In genomic region chr7:29192284-29192683, GRCh38 we compare ENCODE assay signal across 18 cellular contexts. TPM values are rescaled to one million over a fixed set of nuclear protein-coding genes. Genes with fewer than 3 reads are reported as not detected.
DNase-seq lines count a peak whose midpoint lies in the region; ATAC-seq, FAIRE-seq and TF ChIP-seq lines count a peak whose summit lies in the region.
"Had no signal": no experiment of that assay in that cellular context is flagged by ENCODE, and none has a peak within 500 bp of the region (broad histone marks: within the 10 kb centered on the region; RNA-seq: fewer than 3 reads in every experiment).

No MANE protein-coding gene starts in this region.

- H3K9me3 ChIP-seq in PC-9 (ENCODE audit: insufficient read depth, low read depth) (no peaks in the 10 kb centered on the region), keratinocyte (ENCODE audit: control insufficient read depth, low read depth, low read length) (no peaks in the 10 kb centered on the region)

- peaks cover 27% of the 10 kb centered on the region for H3K27me3 Mint-ChIP-seq in activated naive CD8-positive, alpha-beta T cell
- H3K27me3 Mint-ChIP-seq in activated naive CD8-positive, alpha-beta T cell treated with anti-CD3 and anti-CD28 coated beads, Interleukin-2, amount 50 U/mL, for 24 hours: peaks cover 55% of the 10 kb centered on the region
- peaks cover 11% of the 10 kb centered on the region for H3K27me3 Mint-ChIP-seq in progenitor cell of endocrine pancreas

- H3K27ac ChIP-seq in PC-9: peak overlapping the region; percentile 61
- no peak overlapping the region for H3K27ac ChIP-seq in keratinocyte (ENCODE audit: control insufficient read depth, insufficient read depth, low read length)

- H3K27ac Mint-ChIP-seq in activated naive CD8-positive, alpha-beta T cell: no peak overlapping the region
- no peak overlapping the region for H3K27ac Mint-ChIP-seq in activated naive CD8-positive, alpha-beta T cell treated with anti-CD3 and anti-CD28 coated beads, Interleukin-2, amount 50 U/mL, for 24 hours
- H3K27ac Mint-ChIP-seq in progenitor cell of endocrine pancreas: no peak overlapping the region
- H3K27ac Mint-ChIP-seq: CD14-positive monocyte had no signal

- H3K79me2 ChIP-seq in PC-9 (ENCODE audit: low read depth): no peaks in the 10 kb centered on the region
- H3K79me2 ChIP-seq in keratinocyte (ENCODE audit: control insufficient read depth, insufficient read depth, low read length): no peaks in the 10 kb centered on the region

- peak overlapping the region; percentile 6; the same call in 1 of the 2 replicates for H2AFZ ChIP-seq in PC-9
- H2AFZ ChIP-seq in keratinocyte (ENCODE audit: control insufficient read depth, low read length): no peak overlapping the region

- POLR2A ChIA-PET in PC-9 (lab: Charles Lee; ENCODE audit: unreplicated experiment): no interaction called here

- peaks cover 20% of the 10 kb centered on the region for H3K4me1 Mint-ChIP-seq in activated naive CD8-positive, alpha-beta T cell (ENCODE audit: low read depth)
- H3K4me1 Mint-ChIP-seq in activated naive CD8-positive, alpha-beta T cell treated with anti-CD3 and anti-CD28 coated beads, Interleukin-2, amount 50 U/mL, for 24 hours: peaks cover 22% of the 10 kb centered on the region
- peaks cover 40% of the 10 kb centered on the region for H3K4me1 Mint-ChIP-seq in progenitor cell of endocrine pancreas (ENCODE audit: low read depth)

- no peak for ATAC-seq in activated naive CD8-positive, alpha-beta T cell treated with anti-CD3 and anti-CD28 coated beads, Interleukin-2, amount 50 U/mL, for 24 hours
- ATAC-seq: Panc1, SK-N-SH treated with all-trans-retinoic acid at 6 μM for 48 hours had no signal

- H3K4me1 ChIP-seq in PC-9 (replicated peaks; ENCODE audit: insufficient read depth): peaks cover 53% of the 10 kb centered on the region
- peaks cover 3% of the 10 kb centered on the region for H3K4me1 ChIP-seq in keratinocyte (ENCODE audit: control insufficient read depth, extremely low read depth, insufficient read depth, low read length)

- H4K20me1 ChIP-seq in PC-9 (ENCODE audit: insufficient read depth) (no peaks in the 10 kb centered on the region), keratinocyte (ENCODE audit: control insufficient read depth, extremely low read depth, insufficient read depth, low read length) (no peaks in the 10 kb centered on the region)

- no TSS peak for BruUV-seq in PC-9 (replicated peaks; lab: Mats Ljungman, UMichigan)

- intact Hi-C loops in PC-9 (cut with micrococcal nuclease; ENCODE audit: unreplicated experiment): no loop called here

- no peaks in the 10 kb centered on the region for H3K9me1 ChIP-seq in keratinocyte (ENCODE audit: control insufficient read depth, extremely low read depth, insufficient read depth, low read length)

- H3K9me3 Mint-ChIP-seq in activated naive CD8-positive, alpha-beta T cell (ENCODE audit: low read depth): no peaks in the 10 kb centered on the region
- H3K9me3 Mint-ChIP-seq in activated naive CD8-positive, alpha-beta T cell treated with anti-CD3 and anti-CD28 coated beads, Interleukin-2, amount 50 U/mL, for 24 hours: no peaks in the 10 kb centered on the region
- H3K9me3 Mint-ChIP-seq in progenitor cell of endocrine pancreas (ENCODE audit: low read depth): no peaks in the 10 kb centered on the region

- H3K4me3 ChIP-seq in PC-9 (peak overlapping the region; percentile 1; the same call in 1 of the 2 replicates), keratinocyte (ENCODE audit: control insufficient read depth in 2 of 3, extremely low read depth in 1 of 3, insufficient read depth in 2 of 3, low read depth in 1 of 3, low read length in 3 of 3) (no peak overlapping the region)

- no peak for DNase-seq in activated naive CD8-positive, alpha-beta T cell treated with anti-CD3 and anti-CD28 coated beads, Interleukin-2, amount 50 U/mL, for 24 hours
- DNase-seq in PC-9 (peak in 1 of 2 experiments; percentile 86), keratinocyte (ENCODE audit: low read depth, low spot score) (no peak), progenitor cell of endocrine pancreas (ENCODE audit: low spot score, unreplicated experiment) (no peak), C1 segment of cervical spinal cord (lab: John Stamatoyannopoulos, UW) (no peak), middle frontal gyrus (ENCODE audit: extremely low spot score, low spot score) (no peak), SHP77 (lab: John Stamatoyannopoulos, UW) (no peak)
- DNase-seq: EL; GF-D8; NCI-H1694 treated with DMSO at 0.1 percent for 48 hours; NCI-H510A treated with DMSO at 0.1 percent for 48 hours; NCI-H748 treated with DMSO at 0.1 percent for 48 hours; NK-92 treated with Interleukin-12 subunit alpha and Interleukin-12 subunit beta, amount 100 ng/mL, for 24 hours had no signal

- H3K27me3 ChIP-seq in PC-9 (ENCODE audit: insufficient read depth, low read depth) (no peaks in the 10 kb centered on the region), keratinocyte (ENCODE audit: control insufficient read depth, extremely low read depth, insufficient read depth, low read length) (peaks cover 3% of the 10 kb centered on the region)

- dilution Hi-C loops in keratinocyte (cut with MboI; ENCODE audit: extremely low pct_ligation_motif_present, low sequenced_read_pairs): no loop called here

- FAIRE-seq in keratinocyte (lab: Jason Lieb, UNC): peak; percentile 13
- FAIRE-seq: H54 had no signal

- TF ChIP-seq CTCF in PC-9 (conservative IDR thresholded peaks at IDR 0.05) (no peak), keratinocyte (optimal IDR thresholded peaks at IDR 0.05 in 1 of 3, IDR thresholded peaks at IDR 0.05 in 1 of 3, conservative IDR thresholded peaks at IDR 0.05 in 1 of 3; ENCODE audit: extremely low read depth in 1 of 3, insufficient read depth in 2 of 3, low read length in 3 of 3) (no peak), progenitor cell of endocrine pancreas (IDR thresholded peaks at IDR 0.05; ENCODE audit: unreplicated experiment) (no peak)

- H3K36me3 ChIP-seq in PC-9 (ENCODE audit: low read depth): no peaks in the 10 kb centered on the region
- no peaks in the 10 kb centered on the region for H3K36me3 ChIP-seq in keratinocyte (ENCODE audit: control insufficient read depth in 2 of 2, extremely low read depth in 1 of 2, insufficient read depth in 2 of 2, low read length in 2 of 2)

- CTCF ChIA-PET in PC-9 (lab: Charles Lee): no interaction called here

- H3K36me3 Mint-ChIP-seq in activated naive CD8-positive, alpha-beta T cell: no peaks in the 10 kb centered on the region
- no peaks in the 10 kb centered on the region for H3K36me3 Mint-ChIP-seq in activated naive CD8-positive, alpha-beta T cell treated with anti-CD3 and anti-CD28 coated beads, Interleukin-2, amount 50 U/mL, for 24 hours (ENCODE audit: low read depth)
- H3K36me3 Mint-ChIP-seq in progenitor cell of endocrine pancreas (ENCODE audit: insufficient read depth): no peaks in the 10 kb centered on the region

- H3F3A ChIP-seq in PC-9 (ENCODE audit: insufficient read depth, low read depth): peaks cover 35% of the 10 kb centered on the region

- no peaks in the 10 kb centered on the region for H3K9me2 ChIP-seq in PC-9 (ENCODE audit: insufficient read depth)

- H3K4me3 Mint-ChIP-seq in activated naive CD8-positive, alpha-beta T cell: peak overlapping the region; percentile 3
- H3K4me3 Mint-ChIP-seq in activated naive CD8-positive, alpha-beta T cell treated with anti-CD3 and anti-CD28 coated beads, Interleukin-2, amount 50 U/mL, for 24 hours: no peak overlapping the region
- H3K4me3 Mint-ChIP-seq in progenitor cell of endocrine pancreas (ENCODE audit: low read depth): peak overlapping the region; percentile 9

- no peak overlapping the region for H3K9ac ChIP-seq in keratinocyte (ENCODE audit: control insufficient read depth, extremely low read depth, insufficient read depth, low read length)

- peak overlapping the region; percentile 53 for H3K4me2 ChIP-seq in PC-9
- H3K4me2 ChIP-seq in keratinocyte (ENCODE audit: control insufficient read depth, extremely low read depth, insufficient read depth, low read depth, low read length): no peak overlapping the region

RNA-seq across cellular contexts. Expression of gene CHN2, which starts 2.3 kb away (rescaled TPM):
- not detected in 2 replicates for total RNA-seq in PC-9 (2021)
- polyA plus RNA-seq in keratinocyte: 1.3 to 1.8 TPM (median 1.6 TPM) in 3 replicates
- 1.4 TPM for polyA plus RNA-seq in keratinocyte (2011; ENCODE audit: low read depth)
- polyA plus RNA-seq in keratinocyte (2011; cell fraction: cytosol; rRNA removed): 1.4 and 2.4 TPM in 2 replicates
- 1.4 and 1.9 TPM in 2 replicates for polyA plus RNA-seq in keratinocyte (2011; cell fraction: nucleus; rRNA removed)
- polyA plus RNA-seq in keratinocyte (2012; ENCODE audit: low replicate concordance): 0.48 and 0.87 TPM in 2 replicates
- 1.7 to 2.2 TPM in 2 of 3 replicates, not detected in the other for polyA minus RNA-seq in keratinocyte
- polyA minus RNA-seq in keratinocyte (2011; cell fraction: cytosol; rRNA and poly(A)+ RNA removed): 4.6 TPM
- 0.74 and 3.1 TPM in 2 replicates for polyA minus RNA-seq in keratinocyte (2011; cell fraction: nucleus; rRNA and poly(A)+ RNA removed)
- total RNA-seq in progenitor cell of endocrine pancreas: 21.2 and 22.0 TPM in 2 replicates

RNA-seq across cellular contexts. Expression of gene CPVL, which starts 45.9 kb away (rescaled TPM):
- total RNA-seq in PC-9 (2021) (0.28 TPM in 1 of 2 replicates, not detected in the other), progenitor cell of endocrine pancreas (22.1 and 23.1 TPM in 2 replicates)
- 2.4 to 9.8 TPM (median 7.8 TPM) in 3 replicates for polyA plus RNA-seq in keratinocyte
- polyA plus RNA-seq in keratinocyte (2011; ENCODE audit: low read depth): 2.7 TPM
- 2.1 and 3.4 TPM in 2 replicates for polyA plus RNA-seq in keratinocyte (2011; cell fraction: cytosol; rRNA removed)
- polyA plus RNA-seq in keratinocyte (2011; cell fraction: nucleus; rRNA removed): 5.1 and 5.6 TPM in 2 replicates
- polyA plus RNA-seq in keratinocyte (2012; ENCODE audit: low replicate concordance): 1.1 and 2.9 TPM in 2 replicates
- 0.72 to 11.0 TPM (median 7.6 TPM) in 3 replicates for polyA minus RNA-seq in keratinocyte
- 4.8 TPM for polyA minus RNA-seq in keratinocyte (2011; cell fraction: cytosol; rRNA and poly(A)+ RNA removed)
- 2.7 and 7.0 TPM in 2 replicates for polyA minus RNA-seq in keratinocyte (2011; cell fraction: nucleus; rRNA and poly(A)+ RNA removed)

Comparison
In these comparisons a context has a peak if more than half of its experiments do, and no peak if none do; other contexts are left out.
1. RNA of gene CHN2, which starts 2.3 kb away (total RNA-seq): 21.2 to 22.0 TPM in progenitor cell of endocrine pancreas; not detected in PC-9; every median in the first group is over 10 times any median in the second.
2. RNA of gene CPVL, which starts 45.9 kb away (total RNA-seq): 22.1 to 23.1 TPM in progenitor cell of endocrine pancreas; 0.28 TPM in PC-9; every median in the first group is over 10 times any median in the second.